Comparison of ENCODE assay signal across 12 cellular contexts in genomic region chr5:147073098-147073497, GRCh38.
"Had no signal": no experiment of that assay in that cellular context is flagged by ENCODE, and none has a peak within 500 bp of the region (broad histone marks: within the 10 kb centered on the region; RNA-seq: fewer than 3 reads in every experiment).

No MANE protein-coding gene starts in this region.

- H3K27me3 ChIP-seq: ascending aorta, transverse colon had no signal

- H3K4me1 ChIP-seq: ascending aorta, transverse colon had no signal

- H3K36me3 ChIP-seq: ascending aorta, transverse colon had no signal

- H3K4me3 ChIP-seq: ascending aorta, mucosa of descending colon, transverse colon had no signal

- H3K27ac ChIP-seq: ascending aorta, transverse colon had no signal

- DNase-seq: activated CD8-positive, alpha-beta T cell treated with anti-CD3 and anti-CD28 coated beads for 36 hours; activated naive CD4-positive, alpha-beta T cell treated with Interleukin-2 at 50 U/mL for 16 hours; activated naive CD8-positive, alpha-beta T cell treated with anti-CD3 and anti-CD28 coated beads, Interleukin-2, amount 50 U/mL, for 24 hours; glutamatergic neuron; mammary epithelial cell; mucosa of descending colon; naive thymus-derived CD8-positive, alpha-beta T cell; right cardiac atrium; small intestine; T-helper 9 cell; transverse colon had no signal

- H3K9me3 ChIP-seq: ascending aorta, mucosa of descending colon, transverse colon had no signal
